ENCODE assay signal across 17 cellular contexts in the genomic region with DNA sequence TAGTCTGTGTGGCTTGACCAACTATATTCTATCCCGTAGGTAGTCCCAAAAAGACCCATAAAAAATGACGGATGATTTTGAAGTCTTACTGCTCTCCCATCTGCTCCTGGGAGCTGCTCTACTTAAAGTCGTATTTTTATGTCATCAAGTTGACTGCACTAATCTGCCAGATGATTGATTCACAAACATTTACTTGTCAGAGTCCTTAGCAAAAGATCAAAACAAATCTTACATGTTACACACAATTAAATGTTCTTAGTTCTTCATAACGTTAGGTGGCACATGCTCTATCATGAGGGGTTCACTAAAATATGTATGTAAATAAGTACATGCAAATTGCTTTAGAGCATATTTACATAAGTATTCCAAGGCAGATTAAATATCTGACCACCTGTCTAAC.
DNase-seq lines count a peak whose midpoint lies in the region; TF ChIP-seq lines count a peak whose summit lies in the region.
"Had no signal": no experiment of that assay in that cellular context is flagged by ENCODE, and none has a peak within 500 bp of the region (broad histone marks: within the 10 kb centered on the region; RNA-seq: fewer than 3 reads in every experiment).

No MANE protein-coding gene starts in this region.

- DNase-seq in NCI-H1048 (lab: John Stamatoyannopoulos, UW) = peak; percentile 0
- DNase-seq in NCI-H524 (lab: John Stamatoyannopoulos, UW) = peak; percentile 35 to 81
- DNase-seq in NCI-H82 (lab: John Stamatoyannopoulos, UW) = peak; percentile 82
- no peak for DNase-seq in PC-9
- DNase-seq in retina = no peak
- DNase-seq in stimulated activated naive CD4-positive, alpha-beta T cell treated with Interleukin-2 at 50 U/mL for 16 hours (lab: John Stamatoyannopoulos, UW) = no peak
- DNase-seq: 8988T; AML-193; Caco-2; CD8-positive, alpha-beta memory T cell; DMS53; GF-D8; GOT3; H9 had no signal

- H2AFZ ChIP-seq in neural cell (ENCODE audit: low read depth, low read length) = no peak overlapping the region
- no peak overlapping the region for H2AFZ ChIP-seq in PC-9

- POLR2A ChIA-PET in PC-9 (lab: Charles Lee; ENCODE audit: unreplicated experiment) = no interaction called here

- H3K9ac ChIP-seq in neural cell (ENCODE audit: low read length) = no peak overlapping the region
- H3K9ac ChIP-seq: BLaER1 had no signal

- no peaks in the 10 kb centered on the region for H3K4me1 ChIP-seq in PC-9 (replicated peaks; ENCODE audit: insufficient read depth)
- H3K4me1 ChIP-seq: BLaER1, Caco-2 had no signal

- BruUV-seq in PC-9 (replicated peaks; lab: Mats Ljungman, UMichigan) = no TSS peak

- H4K20me1 ChIP-seq in neural cell (ENCODE audit: insufficient read depth) (no peaks in the 10 kb centered on the region), PC-9 (ENCODE audit: insufficient read depth) (no peaks in the 10 kb centered on the region)
- H4K20me1 ChIP-seq: BLaER1 had no signal

- H3K4me3 ChIP-seq in neural cell (ENCODE audit: low read length) (no peak overlapping the region), PC-9 (no peak overlapping the region)
- H3K4me3 ChIP-seq: BLaER1 had no signal

- H3K9me2 ChIP-seq in neural cell (ENCODE audit: insufficient read depth, low read length) (no peaks in the 10 kb centered on the region), PC-9 (ENCODE audit: insufficient read depth) (no peaks in the 10 kb centered on the region)

- TF ChIP-seq CTCF in neural cell (IDR thresholded peaks at IDR 0.05; ENCODE audit: poor library complexity, severe bottlenecking) = no peak
- no peak for TF ChIP-seq CTCF in PC-9 (conservative IDR thresholded peaks at IDR 0.05)

- H3K9me3 ChIP-seq in neural cell (ENCODE audit: low read length) (peaks cover 4% of the 10 kb centered on the region), PC-9 (ENCODE audit: insufficient read depth, low read depth) (no peaks in the 10 kb centered on the region)
- H3K9me3 ChIP-seq: BLaER1 had no signal

- peak; percentile 96 for TF ChIP-seq EP300 in neural cell (conservative IDR thresholded peaks at IDR 0.05; ENCODE audit: poor library complexity, severe bottlenecking)

- H3K36me3 ChIP-seq in neural cell (ENCODE audit: insufficient read depth, low read length) = no peaks in the 10 kb centered on the region
- no peaks in the 10 kb centered on the region for H3K36me3 ChIP-seq in PC-9 (ENCODE audit: low read depth)
- H3K36me3 ChIP-seq: BLaER1 had no signal

- H3K27me3 ChIP-seq in neural cell (ENCODE audit: insufficient read depth, low read depth, low read length) (no peaks in the 10 kb centered on the region), PC-9 (ENCODE audit: insufficient read depth, low read depth) (no peaks in the 10 kb centered on the region)
- H3K27me3 ChIP-seq: BLaER1 had no signal

- intact Hi-C loops in PC-9 (cut with micrococcal nuclease; ENCODE audit: unreplicated experiment) = no loop called here

- CTCF ChIA-PET in PC-9 (lab: Charles Lee) = no interaction called here

- H3K79me2 ChIP-seq in neural cell (replicated peaks; ENCODE audit: insufficient read depth, low read length) (no peaks in the 10 kb centered on the region), PC-9 (ENCODE audit: low read depth) (no peaks in the 10 kb centered on the region)

- H3F3A ChIP-seq in neural cell (ENCODE audit: insufficient read depth, low read length, poor library complexity, severe bottlenecking) (no peaks in the 10 kb centered on the region), PC-9 (ENCODE audit: insufficient read depth, low read depth) (no peaks in the 10 kb centered on the region)

- H3K27ac ChIP-seq in neural cell (ENCODE audit: low read length) (no peak overlapping the region), PC-9 (no peak overlapping the region)
- H3K27ac ChIP-seq: BLaER1, HL-60 had no signal

- no peak overlapping the region for H3K4me2 ChIP-seq in neural cell (ENCODE audit: low read length)
- H3K4me2 ChIP-seq in PC-9 = no peak overlapping the region
- H3K4me2 ChIP-seq: BLaER1 had no signal

- no peak for TF ChIP-seq RAD21 in neural cell (conservative IDR thresholded peaks at IDR 0.05)

TF ChIP-seq in neural cell, 6 proteins besides CTCF, POLR2A, EP300 and RAD21:
- TF ChIP-seq TAF1 (IDR thresholded peaks at IDR 0.05; ENCODE audit: low read depth) = no peak
- TF ChIP-seq POLR2AphosphoS5 (IDR thresholded peaks at IDR 0.05) = peak; percentile 95
- no peak for TF ChIP-seq EZH2 (IDR thresholded peaks at IDR 0.05; ENCODE audit: borderline replicate concordance, insufficient read depth, low read length, poor library complexity, severe bottlenecking)

Comparison
In these comparisons a context has a peak if more than half of its experiments do, and no peak if none do; other contexts are left out.
1. DNase-seq: peak in NCI-H1048 (single experiment), NCI-H524 (2 of 2) and NCI-H82 (single experiment); none in PC-9 (0 of 2), retina (single experiment) and stimulated activated naive CD4-positive, alpha-beta T cell treated with Interleukin-2 at 50 U/mL for 16 hours (single experiment).